21 cellular contexts compared by ENCODE assay signal in the genomic region with DNA sequence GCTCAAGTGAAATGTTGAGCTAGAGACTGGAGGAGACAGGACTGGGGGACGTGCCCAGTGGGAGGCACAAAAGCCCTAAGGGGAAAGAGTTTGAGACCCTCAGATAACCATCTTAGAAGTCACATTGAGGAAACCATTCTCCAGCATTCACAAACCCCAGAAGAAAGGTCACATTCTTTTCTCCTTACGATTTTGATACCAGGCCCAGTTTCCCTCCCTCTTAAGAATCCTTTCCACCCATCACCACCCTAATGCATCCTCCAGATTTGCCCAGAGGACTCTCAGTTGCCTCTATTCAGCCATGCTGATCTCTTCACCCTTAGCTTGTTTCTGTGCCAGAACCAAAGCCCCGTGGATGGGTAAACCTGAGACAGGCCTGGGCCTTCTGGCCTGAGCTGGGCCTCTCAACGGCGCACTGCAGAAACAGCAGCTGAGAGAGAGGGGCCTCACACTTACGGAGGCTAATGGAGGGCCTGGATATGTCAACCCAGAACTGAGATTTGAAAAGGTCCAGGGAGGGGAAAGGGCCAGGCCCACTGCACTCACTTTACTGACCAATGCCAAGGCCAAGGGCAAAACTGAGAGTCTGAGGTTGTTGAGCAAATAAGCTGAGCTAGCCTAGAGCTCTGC. TPM values are rescaled to one million over a fixed set of nuclear protein-coding genes. Genes with fewer than 3 reads are reported as not detected.
A peak's percentile ranks its signal among the peaks of the same experiment; 100 is the strongest.
DNase-seq lines count a peak whose midpoint lies in the region; ATAC-seq and TF ChIP-seq lines count a peak whose summit lies in the region.
"Had no signal": no experiment of that assay in that cellular context is flagged by ENCODE, and none has a peak within 500 bp of the region (broad histone marks: within the 10 kb centered on the region; RNA-seq: fewer than 3 reads in every experiment).

No MANE protein-coding gene starts in this region.

- H3K9me3 ChIP-seq in left ventricle myocardium inferior (replicated peaks) (no peaks in the 10 kb centered on the region), spleen (no peaks in the 10 kb centered on the region)
- H3K9me3 ChIP-seq: Peyer's patch had no signal

- DNase-seq in ELF-1 (ENCODE audit: low read depth, low spot score) (peak; percentile 1), M059J (ENCODE audit: low read depth) (peak; percentile 67), left ventricle myocardium inferior (no peak), spleen (peak; percentile 37), NCI-H187 treated with DMSO at 0.1 percent for 48 hours (lab: John Stamatoyannopoulos, UW) (no peak)
- DNase-seq: activated CD4-positive, alpha-beta T cell treated with anti-CD3 and anti-CD28 coated beads, Interleukin-2, amount 50 U/mL, for 1 hour; activated naive CD8-positive, alpha-beta T cell treated with anti-CD3 and anti-CD28 coated beads, Interleukin-2, amount 50 U/mL, for 24 hours; central memory CD4-positive, alpha-beta T cell; DMS153; foreskin keratinocyte; NCI-H1417 treated with DMSO at 0.1 percent for 48 hours; NCI-H2227 treated with DMSO at 0.1 percent for 48 hours; stimulated activated CD4-positive, alpha-beta T cell treated with anti-CD3 and anti-CD28 coated beads, Interleukin-4, amount 100 ng/mL, for 4 hours; stimulated activated CD8-positive, alpha-beta memory T cell treated with anti-CD3 and anti-CD28 coated beads, Interleukin-4, amount 100 ng/mL, for 48 hours had no signal

- H3K27ac ChIP-seq in left ventricle myocardium inferior (replicated peaks) (peak overlapping the region; percentile 53), spleen (no peak overlapping the region)
- H3K27ac ChIP-seq: C4-2B, foreskin keratinocyte had no signal

- H3K36me3 ChIP-seq in left ventricle myocardium inferior (no peaks in the 10 kb centered on the region), spleen (no peaks in the 10 kb centered on the region)
- H3K36me3 ChIP-seq: Peyer's patch had no signal

- peaks cover 52% of the 10 kb centered on the region for H3K4me1 ChIP-seq in left ventricle myocardium inferior
- H3K4me1 ChIP-seq in spleen, result peaks cover 0 to 34% (median 5%) of the 10 kb centered on the region in 6 donors

- H3K4me3 ChIP-seq in left ventricle myocardium inferior (no peak overlapping the region), spleen (no peak overlapping the region)
- H3K4me3 ChIP-seq: Peyer's patch had no signal

- 81 to 87% (median 84%) methylated on average over 6 of the region's 6 CpGs for WGBS in spleen, 5 donors

- intact Hi-C loops in left ventricle myocardium inferior (cut with micrococcal nuclease) (no loop called here), spleen (cut with DNase I; ENCODE audit: low total_unique reads) (no loop called here)

- ATAC-seq in HG02970 (IDR thresholded peaks at IDR 0.05; ENCODE audit: low FRiP score, unreplicated experiment) (no peak), HG02885 (IDR thresholded peaks at IDR 0.05; ENCODE audit: poor library complexity, unreplicated experiment) (no peak)
- ATAC-seq: activated naive CD8-positive, alpha-beta T cell treated with anti-CD3 and anti-CD28 coated beads, Interleukin-2, amount 50 U/mL, for 24 hours; foreskin keratinocyte; HCT116 had no signal

- TF ChIP-seq CTCF in left ventricle myocardium inferior (IDR thresholded peaks at IDR 0.05; ENCODE audit: borderline replicate concordance) (no peak), spleen (IDR thresholded peaks at IDR 0.05 in 8 of 11, conservative IDR thresholded peaks at IDR 0.05 in 3 of 11) (no peak)

- peaks cover 28% of the 10 kb centered on the region for H3K27me3 ChIP-seq in left ventricle myocardium inferior (ENCODE audit: low read depth)
- H3K27me3 ChIP-seq in spleen (replicated peaks in 1 of 7), result peaks cover 0 to 13% (median 0%) of the 10 kb centered on the region in 7 donors
- H3K27me3 ChIP-seq: Peyer's patch had no signal

- no peak for TF ChIP-seq POLR2A in spleen (IDR thresholded peaks at IDR 0.05)

RNA-seq across cellular contexts. Expression of a gene that starts 32.3 kb away (rescaled TPM):
- total RNA-seq in M059J (2014; rRNA removed; shearing (Covaris generic)), result 65.0 and 105 TPM in 2 replicates
- total RNA-seq in left ventricle myocardium inferior (23.7 TPM), spleen (100 to 1,000 TPM in 1 of 7 donors, 10 to 100 TPM in 6; 28.3 to 148 (median 82.6) TPM)
- 10 to 100 TPM; 10.6 to 44.1 (median 20.5) TPM for polyA plus RNA-seq in spleen

RNA-seq across cellular contexts. Expression of a gene that starts 40.6 kb away (rescaled TPM):
- 0.32 and 0.49 TPM in 2 replicates for total RNA-seq in M059J (2014; rRNA removed; shearing (Covaris generic))
- total RNA-seq in left ventricle myocardium inferior, result not detected
- total RNA-seq in spleen, result 1 to 10 TPM in 2 of 7 donors, under 1 TPM in 1, not detected in 4; 0.81 to 2.0 (median 1.2) TPM
- polyA plus RNA-seq in spleen, result under 1 TPM; 0.03 to 0.64 (median 0.20) TPM
- total RNA-seq: activated T-helper 1 cell treated with anti-CD3 and anti-CD28 coated beads, Interleukin-12 subunit alpha, Interleukin-12 subunit beta, Interleukin-2, Interleukin-4 antibody, amounts not matched to agents 30 ng/mL and 10 ng/mL and 1 ng/mL, durations not matched to agents 14 hours and 24 hours and 36 hours; LHCN-M2 had no signal

Comparison
In these comparisons a context has a peak if more than half of its experiments do, and no peak if none do; other contexts are left out.
1. DNase-seq: peak in ELF-1 (single experiment), M059J (single experiment) and spleen (single experiment); none in left ventricle myocardium inferior (single experiment) and NCI-H187 treated with DMSO at 0.1 percent for 48 hours (single experiment).